ENCODE assay signal across 9 cellular contexts in the genomic region with DNA sequence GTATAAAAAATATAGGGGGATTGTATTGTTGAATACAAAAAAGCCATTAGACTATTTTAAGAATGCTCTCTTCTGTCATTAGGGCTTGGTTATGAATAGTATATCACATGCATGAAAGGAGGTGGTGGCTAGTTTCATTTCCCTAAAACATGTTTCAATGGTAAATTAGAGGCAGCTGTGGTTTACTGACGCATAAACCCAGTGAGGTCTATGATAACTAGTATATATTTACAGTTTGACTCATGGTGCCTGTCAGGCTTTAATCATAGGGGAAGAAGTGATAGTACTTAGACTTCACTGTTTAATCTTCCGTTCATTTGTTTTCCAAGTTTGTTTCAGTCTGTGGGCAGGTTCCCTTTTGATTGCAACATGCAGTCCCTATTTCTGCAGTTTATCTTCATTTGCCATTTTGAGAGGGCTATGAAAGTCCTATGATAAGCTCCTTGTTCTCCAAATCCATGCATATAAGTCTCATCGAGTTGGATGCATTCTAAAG. TPM values are rescaled to one million over a fixed set of nuclear protein-coding genes. Genes with fewer than 3 reads are reported as not detected.
DNase-seq lines count a peak whose midpoint lies in the region; ATAC-seq and TF ChIP-seq lines count a peak whose summit lies in the region.
"Had no signal": no experiment of that assay in that cellular context is flagged by ENCODE, and none has a peak within 500 bp of the region (broad histone marks: within the 10 kb centered on the region; RNA-seq: fewer than 3 reads in every experiment).

No MANE protein-coding gene starts in this region.

- no peak overlapping the region for H2AFZ ChIP-seq in hepatocyte

- 29% methylated on average over 3 of the region's 3 CpGs for WGBS in hepatocyte (ENCODE audit: low lambda C conversion rate, missing lambda C conversion rate)

- peaks cover 57% of the 10 kb centered on the region for H3K4me1 Mint-ChIP-seq in activated B cell treated with CpG ODN at 0.5 μM for 24 hours

- H3K27ac Mint-ChIP-seq in activated B cell treated with CpG ODN at 0.5 μM for 24 hours = peak overlapping the region; percentile 87

- no peaks in the 10 kb centered on the region for H3K9me3 Mint-ChIP-seq in activated B cell treated with CpG ODN at 0.5 μM for 24 hours

- H3K4me2 ChIP-seq in hepatocyte = peak overlapping the region; percentile 30

- TF ChIP-seq CTCF in activated B cell treated with CpG ODN at 0.5 μM for 24 hours (IDR thresholded peaks at IDR 0.05) (no peak), hepatocyte (IDR thresholded peaks at IDR 0.05; ENCODE audit: poor library complexity) (no peak)

- no peaks in the 10 kb centered on the region for H4K20me1 ChIP-seq in hepatocyte (ENCODE audit: insufficient read depth, poor library complexity, severe bottlenecking)

- CTCF ChIA-PET in activated B cell treated with CpG ODN at 0.5 μM for 24 hours (lab: Charles Lee) = no interaction called here

- POLR2A ChIA-PET in activated B cell treated with CpG ODN at 0.5 μM for 24 hours (lab: Charles Lee) = interaction anchor here (0.6 to 1.7 kb wide), 5 partner anchors 16 to 115 kb away, joined by 3 to 6 read pairs (median 4); no protein-coding TSS in a partner anchor

- intact Hi-C loops in activated B cell treated with CpG ODN at 0.5 μM for 24 hours (cut with micrococcal nuclease) (loop anchor here (1.0 to 5.0 kb wide), 8 partner anchors 16 to 740 kb away; a partner anchor contains a TSS), posterior cingulate gyrus (cut with DNase I) (no loop called here)

- peaks cover 10% of the 10 kb centered on the region for H3K27me3 Mint-ChIP-seq in activated B cell treated with CpG ODN at 0.5 μM for 24 hours

- peak; percentile 29 for DNase-seq in DMS153 (lab: John Stamatoyannopoulos, UW)
- no peak for DNase-seq in DMS153 treated with DMSO at 0.1 percent for 48 hours (lab: John Stamatoyannopoulos, UW; ENCODE audit: unreplicated experiment)
- peak; percentile 92 for DNase-seq in HS-5 (ENCODE audit: low read depth)
- DNase-seq in activated B cell treated with CpG ODN at 0.5 μM for 24 hours = no peak
- DNase-seq in hepatocyte (ENCODE audit: low spot score) = peak; percentile 36
- DNase-seq in SHP77 treated with DMSO at 0.1 percent for 48 hours (lab: John Stamatoyannopoulos, UW) = no peak
- DNase-seq in posterior cingulate gyrus = no peak

- no peaks in the 10 kb centered on the region for H3K27me3 ChIP-seq in hepatocyte

- ATAC-seq in GM21528 (IDR thresholded peaks at IDR 0.05; ENCODE audit: low FRiP score, unreplicated experiment) (peak; percentile 95), activated B cell treated with CpG ODN at 0.5 μM for 24 hours (ENCODE audit: low read depth) (peak; percentile 92)

- H3K36me3 Mint-ChIP-seq in activated B cell treated with CpG ODN at 0.5 μM for 24 hours (ENCODE audit: low read depth) = no peaks in the 10 kb centered on the region

- peak overlapping the region; percentile 65 for H3K27ac ChIP-seq in hepatocyte
- H3K27ac ChIP-seq: 22Rv1 had no signal

- H3K36me3 ChIP-seq in hepatocyte (replicated peaks; ENCODE audit: insufficient read depth, low read depth) = no peaks in the 10 kb centered on the region

- H3K4me3 Mint-ChIP-seq in activated B cell treated with CpG ODN at 0.5 μM for 24 hours = peak overlapping the region; percentile 66

- no peaks in the 10 kb centered on the region for H3K79me2 ChIP-seq in hepatocyte

- H3K4me1 ChIP-seq in hepatocyte (ENCODE audit: insufficient read depth) = no peaks in the 10 kb centered on the region

- H3K9me3 ChIP-seq in hepatocyte (ENCODE audit: low read depth) = no peaks in the 10 kb centered on the region

- no peak overlapping the region for H3K4me3 ChIP-seq in hepatocyte

- H3K9me2 ChIP-seq in hepatocyte (replicated peaks; ENCODE audit: insufficient read depth) = no peaks in the 10 kb centered on the region

RNA-seq across cellular contexts. Expression of a gene that starts 55.1 kb away (rescaled TPM):
- total RNA-seq in activated B cell treated with CpG ODN at 0.5 μM for 24 hours (9.9 and 11.0 TPM in 2 replicates), hepatocyte (65.1 and 72.1 TPM in 2 replicates)
- polyA plus RNA-seq in hepatocyte = 24.5 and 27.2 TPM in 2 replicates

Comparison
In these comparisons a context has a peak if more than half of its experiments do, and no peak if none do; other contexts are left out.
1. DNase-seq: peak in DMS153 (single experiment), HS-5 (single experiment) and hepatocyte (single experiment); none in DMS153 treated with DMSO at 0.1 percent for 48 hours (single experiment), activated B cell treated with CpG ODN at 0.5 μM for 24 hours (single experiment), SHP77 treated with DMSO at 0.1 percent for 48 hours (single experiment) and posterior cingulate gyrus (0 of 10).